ENCODE assay signal across 27 cellular contexts in the genomic region with DNA sequence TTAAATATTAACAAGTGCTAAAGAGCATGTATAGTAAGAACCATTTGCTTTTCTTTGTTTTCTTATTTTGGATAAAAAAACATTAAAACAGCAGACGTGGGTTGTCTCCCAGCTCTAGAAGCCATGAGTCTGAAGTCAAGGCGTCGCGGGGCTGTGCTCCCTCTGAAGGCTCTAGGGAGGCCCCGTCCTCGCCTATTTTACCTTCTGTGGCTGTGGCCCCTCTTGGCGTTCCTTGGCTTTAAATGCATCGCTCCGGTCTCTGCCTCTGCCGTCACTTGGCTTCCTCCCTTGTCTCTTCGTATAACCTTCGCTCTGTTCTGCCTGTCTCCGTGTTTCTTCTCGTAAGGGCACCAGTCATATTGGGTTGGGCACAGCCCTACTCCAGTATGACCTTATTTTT.
"Had no signal": no experiment of that assay in that cellular context is flagged by ENCODE, and none has a peak within 500 bp of the region (broad histone marks: within the 10 kb centered on the region; RNA-seq: fewer than 3 reads in every experiment).

No MANE protein-coding gene starts in this region.

- H3K4me3 Mint-ChIP-seq: dendritic cell treated with granulocyte-macrophage colony-stimulating factor and Interleukin-4, amounts not matched to agents 40 ng/mL and 50 ng/mL, for 4 days; effector memory CD8-positive, alpha-beta T cell; endodermal cell had no signal

- ATAC-seq: effector memory CD8-positive, alpha-beta T cell; esophagus mucosa; foreskin keratinocyte; gastrocnemius medialis; gastroesophageal sphincter; heart left ventricle; heart right ventricle had no signal

- H3K4me1 Mint-ChIP-seq: endodermal cell had no signal

- H3K27me3 ChIP-seq: colonic mucosa, dorsolateral prefrontal cortex, esophagus muscularis mucosa, gastrocnemius medialis, gastroesophageal sphincter, heart left ventricle had no signal

- H3K27ac Mint-ChIP-seq: dendritic cell treated with granulocyte-macrophage colony-stimulating factor and Interleukin-4, amounts not matched to agents 40 ng/mL and 50 ng/mL, for 4 days; effector memory CD8-positive, alpha-beta T cell; endodermal cell had no signal

- H3K27ac ChIP-seq: colonic mucosa, coronary artery, dorsolateral prefrontal cortex, epithelial cell of prostate, esophagus muscularis mucosa, esophagus squamous epithelium, foreskin keratinocyte, gastrocnemius medialis, gastroesophageal sphincter, heart left ventricle, heart right ventricle had no signal

- H3K4me3 ChIP-seq: colonic mucosa, coronary artery, dorsolateral prefrontal cortex, esophagus muscularis mucosa, esophagus squamous epithelium, gastrocnemius medialis, gastroesophageal sphincter, heart left ventricle, heart right ventricle had no signal

- H3K9me3 ChIP-seq: colonic mucosa, gastrocnemius medialis had no signal

- H3K36me3 ChIP-seq: colonic mucosa, esophagus muscularis mucosa, esophagus squamous epithelium, gastrocnemius medialis, gastroesophageal sphincter, heart left ventricle, heart right ventricle had no signal

- DNase-seq: colonic mucosa; cortex of kidney; dermis blood vessel endothelial cell; dorsolateral prefrontal cortex; effector CD4-positive, alpha-beta T cell; effector CD8-positive, alpha-beta T cell; effector memory CD4-positive, alpha-beta T cell; effector memory CD8-positive, alpha-beta T cell; endodermal cell; erythroblast; esophagus squamous epithelium; foreskin fibroblast; foreskin keratinocyte; foreskin melanocyte; gastrocnemius medialis; glutamatergic neuron; head of caudate nucleus; heart left ventricle; heart right ventricle had no signal

- FAIRE-seq: colon, endothelial cell of umbilical vein had no signal

- H3K4me1 ChIP-seq: colonic mucosa, esophagus muscularis mucosa, esophagus squamous epithelium, foreskin keratinocyte, gastrocnemius medialis, gastroesophageal sphincter, heart left ventricle, heart right ventricle had no signal
